In genomic region chr16:55832425-55832787, GRCh38 we compare ENCODE assay signal across 1 cellular context.
TF ChIP-seq lines count a peak whose summit lies in the region.

No MANE protein-coding gene starts in this region.

TF ChIP-seq in WTC11, 78 proteins besides CTCF, POLR2A, EP300 and RAD21 (continued from another document):
- TF ChIP-seq, protein P1, sequence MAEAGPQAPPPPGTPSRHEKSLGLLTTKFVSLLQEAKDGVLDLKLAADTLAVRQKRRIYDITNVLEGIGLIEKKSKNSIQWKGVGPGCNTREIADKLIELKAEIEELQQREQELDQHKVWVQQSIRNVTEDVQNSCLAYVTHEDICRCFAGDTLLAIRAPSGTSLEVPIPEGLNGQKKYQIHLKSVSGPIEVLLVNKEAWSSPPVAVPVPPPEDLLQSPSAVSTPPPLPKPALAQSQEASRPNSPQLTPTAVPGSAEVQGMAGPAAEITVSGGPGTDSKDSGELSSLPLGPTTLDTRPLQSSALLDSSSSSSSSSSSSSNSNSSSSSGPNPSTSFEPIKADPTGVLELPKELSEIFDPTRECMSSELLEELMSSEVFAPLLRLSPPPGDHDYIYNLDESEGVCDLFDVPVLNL (CRISPR knock-in tag; IDR thresholded peaks at IDR 0.05; ENCODE audit: borderline replicate concordance, low read depth), result no peak
- no peak for TF ChIP-seq AFF4 (CRISPR knock-in tag; IDR thresholded peaks at IDR 0.05; ENCODE audit: borderline replicate concordance)
- TF ChIP-seq NFYB (CRISPR knock-in tag; conservative IDR thresholded peaks at IDR 0.05; ENCODE audit: low read depth), result no peak
- no peak for TF ChIP-seq ZBTB21 (CRISPR knock-in tag; IDR thresholded peaks at IDR 0.05; ENCODE audit: borderline replicate concordance)
